Comparison of ENCODE assay signal across 6 cellular contexts in the genomic region with DNA sequence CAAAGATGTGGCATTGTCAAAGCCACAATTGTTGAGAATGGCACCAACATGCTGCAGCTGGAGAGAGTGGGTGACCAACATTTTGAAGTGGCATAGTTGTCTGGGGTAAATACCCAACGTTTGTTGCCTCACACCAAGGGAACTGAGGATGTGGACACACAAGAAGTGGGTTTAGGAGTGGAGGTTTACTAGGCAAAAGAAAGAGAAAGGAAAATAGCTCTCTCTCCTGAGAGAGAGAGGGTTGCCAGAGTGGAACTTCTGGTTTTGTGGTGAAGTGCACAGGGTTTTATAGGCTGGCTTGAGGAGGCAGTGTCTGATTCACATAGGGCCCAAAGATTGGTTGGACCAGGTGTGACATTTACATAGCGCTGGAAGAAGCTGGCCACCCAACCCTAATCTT. TPM values are rescaled to one million over a fixed set of nuclear protein-coding genes. Genes with fewer than 3 reads are reported as not detected.
"Had no signal": no experiment of that assay in that cellular context is flagged by ENCODE, and none has a peak within 500 bp of the region (broad histone marks: within the 10 kb centered on the region; RNA-seq: fewer than 3 reads in every experiment).

No MANE protein-coding gene starts in this region.

RNA-seq across cellular contexts. Expression of a gene that starts 29.0 kb away (rescaled TPM):
- total RNA-seq: naive thymus-derived CD8-positive, alpha-beta T cell; neural crest cell; osteocyte; pulmonary artery endothelial cell; smooth muscle cell; suprapubic skin had no signal
